1 cellular context compared by ENCODE assay signal in genomic region chr3:52062499-52062898, GRCh38.
TF ChIP-seq lines count a peak whose summit lies in the region.

No MANE protein-coding gene starts in this region.

TF ChIP-seq in GM12878, 131 proteins besides CTCF, POLR2A, EP300 and RAD21 (continued from another document and continues in another):
- TF ChIP-seq TCF7 (IDR thresholded peaks at IDR 0.05; ENCODE audit: borderline replicate concordance) (no peak), FOS (IDR thresholded peaks at IDR 0.05; ENCODE audit: borderline replicate concordance, extremely low read depth, insufficient read length) (no peak), BHLHE40 (IDR thresholded peaks at IDR 0.05; ENCODE audit: borderline replicate concordance in 1 of 2, low read depth in 2 of 2, low read length in 1 of 2) (no peak), BMI1 (IDR thresholded peaks at IDR 0.05; ENCODE audit: borderline replicate concordance) (no peak), NKRF (conservative IDR thresholded peaks at IDR 0.05) (no peak), SMAD5 (IDR thresholded peaks at IDR 0.05; ENCODE audit: low read depth) (no peak), YY1 (IDR thresholded peaks at IDR 0.05; ENCODE audit: low read depth, low read length) (0 out of 2 replicates have a peak, but pooled peaks have one; percentile 19), E4F1 (IDR thresholded peaks at IDR 0.05; ENCODE audit: borderline replicate concordance, partially characterized antibody) (no peak), EGR1 (IDR thresholded peaks at IDR 0.05; ENCODE audit: borderline replicate concordance in 1 of 2, low read depth in 2 of 2, low read length in 2 of 2) (no peak), ZBTB40 (IDR thresholded peaks at IDR 0.05; ENCODE audit: borderline replicate concordance) (no peak), MTA2 (IDR thresholded peaks at IDR 0.05; ENCODE audit: low read depth) (no peak), ZNF274 (IDR thresholded peaks at IDR 0.05; ENCODE audit: insufficient read depth, insufficient read length) (no peak), CBX3 (IDR thresholded peaks at IDR 0.05; ENCODE audit: borderline replicate concordance, low read depth) (no peak), EZH2 (IDR thresholded peaks at IDR 0.05; ENCODE audit: borderline replicate concordance, control insufficient read depth, low read depth, low read length) (no peak), MAX (IDR thresholded peaks at IDR 0.05; ENCODE audit: low read depth, low read length) (no peak), NR2C2 (IDR thresholded peaks at IDR 0.05; ENCODE audit: borderline replicate concordance, control insufficient read depth, insufficient read length, low read depth) (no peak), PAX8 (IDR thresholded peaks at IDR 0.05) (no peak), ZNF217 (IDR thresholded peaks at IDR 0.05) (peak; percentile 42; the same call in 1 of the 2 replicates), FOXK2 (IDR thresholded peaks at IDR 0.05) (no peak), REST (IDR thresholded peaks at IDR 0.05; ENCODE audit: low read depth, low read length) (no peak), IKZF1 (conservative IDR thresholded peaks at IDR 0.05) (0 out of 2 replicates have a peak, but pooled peaks have one; percentile 38), IRF5 (IDR thresholded peaks at IDR 0.05; ENCODE audit: borderline replicate concordance) (no peak), PAX5 (IDR thresholded peaks at IDR 0.05; ENCODE audit: borderline replicate concordance, low read depth, low read length) (no peak), TAF1 (IDR thresholded peaks at IDR 0.05; ENCODE audit: borderline replicate concordance, low read depth, low read length) (no peak), IRF3 (IDR thresholded peaks at IDR 0.05) (no peak), ZNF384 (IDR thresholded peaks at IDR 0.05; ENCODE audit: borderline replicate concordance, low read depth, low read length) (no peak), POLR2AphosphoS5 (IDR thresholded peaks at IDR 0.05; ENCODE audit: low read length) (no peak), SMC3 (IDR thresholded peaks at IDR 0.05; ENCODE audit: borderline replicate concordance, low read length) (no peak), ZNF622 (IDR thresholded peaks at IDR 0.05) (no peak), MLLT1 (IDR thresholded peaks at IDR 0.05) (no peak), FOXM1 (IDR thresholded peaks at IDR 0.05; ENCODE audit: low read depth, low read length) (no peak), CREM (IDR thresholded peaks at IDR 0.05; ENCODE audit: low read depth) (no peak), MTA3 (IDR thresholded peaks at IDR 0.05; ENCODE audit: borderline replicate concordance, low read length) (no peak), BCL11A (IDR thresholded peaks at IDR 0.05; ENCODE audit: low read depth, low read length) (no peak), CBX5 (IDR thresholded peaks at IDR 0.05; ENCODE audit: low read depth) (no peak), RELA (IDR thresholded peaks at IDR 0.05; ENCODE audit: borderline replicate concordance, partially characterized antibody) (no peak), KLF5 (IDR thresholded peaks at IDR 0.05; ENCODE audit: partially characterized antibody) (no peak), IRF4 (IDR thresholded peaks at IDR 0.05; ENCODE audit: low read depth, low read length) (no peak), DPF2 (IDR thresholded peaks at IDR 0.05) (peak; percentile 32; the same call in 1 of the 2 replicates), SMARCA5 (IDR thresholded peaks at IDR 0.05) (peak; percentile 90; the same call in 1 of the 2 replicates), SUZ12 (IDR thresholded peaks at IDR 0.05; ENCODE audit: unreplicated experiment) (no peak), NFIC (IDR thresholded peaks at IDR 0.05; ENCODE audit: low read depth, low read length) (no peak), HCFC1 (IDR thresholded peaks at IDR 0.05; ENCODE audit: low read length) (no peak), ZBTB11 (CRISPR knock-in tag; IDR thresholded peaks at IDR 0.05) (no peak), MEF2B (IDR thresholded peaks at IDR 0.05; ENCODE audit: partially characterized antibody, poor library complexity, severe bottlenecking) (peak; percentile 11)
